Comparison of ENCODE assay signal across 24 cellular contexts in genomic region chr4:59655996-59656395, GRCh38.
DNase-seq lines count a peak whose midpoint lies in the region; ATAC-seq and TF ChIP-seq lines count a peak whose summit lies in the region.
"Had no signal": no experiment of that assay in that cellular context is flagged by ENCODE, and none has a peak within 500 bp of the region (broad histone marks: within the 10 kb centered on the region; RNA-seq: fewer than 3 reads in every experiment).

No MANE protein-coding gene starts in this region.

- BruUV-seq in PC-3 (replicated peaks; lab: Mats Ljungman, UMichigan): no TSS peak

- DNase-seq in HT1080 (ENCODE audit: low read depth) (peak; percentile 70), PC-3 (peak; percentile 64), foreskin melanocyte (peak; percentile 22), upper lobe of right lung (peak; percentile 23), vagina (ENCODE audit: extremely low spot score in 2 of 2) (no peak)
- DNase-seq in naive thymus-derived CD8-positive, alpha-beta T cell: no peak
- DNase-seq: activated CD4-positive, alpha-beta memory T cell treated with anti-CD3 and anti-CD28 coated beads, Interleukin-2, amount 10 ng/mL, durations not matched to agents 7 days and 5 days; activated naive CD4-positive, alpha-beta T cell treated with anti-CD3 and anti-CD28 coated beads, Interleukin-2, amount 10 ng/mL, durations not matched to agents 7 days and 5 days; activated T-cell treated with anti-CD3 and anti-CD28 coated beads, Interleukin-2, amount 50 U/mL, for 1 hour; CD4-positive, alpha-beta memory T cell; cerebellar nuclear complex; Kasumi-1; natural killer cell; NCI-H1105 treated with DMSO at 0.1 percent for 48 hours; NCI-H2107; NCI-H748 treated with DMSO at 0.1 percent for 48 hours; stimulated activated naive CD8-positive, alpha-beta T cell treated with anti-CD3 and anti-CD28 coated beads, Interleukin-15, Interleukin-2, amounts not matched to agents 100 U/mL and 50 U/mL, for 24 hours; T-helper 17 cell; thyroid gland had no signal

- H3K4me1 ChIP-seq in PC-3 (ENCODE audit: insufficient read depth, low read length): peaks cover 7% of the 10 kb centered on the region; the same call in 1 of the 2 replicates
- no peaks in the 10 kb centered on the region for H3K4me1 ChIP-seq in upper lobe of right lung
- no peaks in the 10 kb centered on the region for H3K4me1 ChIP-seq in vagina
- H3K4me1 ChIP-seq: pancreas, SJSA1, thyroid gland had no signal

- H3F3A ChIP-seq in PC-3 (ENCODE audit: low read length, unreplicated experiment): no peaks in the 10 kb centered on the region

- no peaks in the 10 kb centered on the region for H4K20me1 ChIP-seq in PC-3 (ENCODE audit: low read length)

- TF ChIP-seq POLR2A in vagina (IDR thresholded peaks at IDR 0.05): no peak

- H3K27me3 ChIP-seq in PC-3 (ENCODE audit: low read length) (no peaks in the 10 kb centered on the region), upper lobe of right lung (no peaks in the 10 kb centered on the region), vagina (no peaks in the 10 kb centered on the region)
- H3K27me3 ChIP-seq: pancreas, SJSA1, thyroid gland had no signal

- H3K9ac ChIP-seq in PC-3 (ENCODE audit: low read length): no peak overlapping the region

- no peak overlapping the region for H3K4me3 Mint-ChIP-seq in naive thymus-derived CD8-positive, alpha-beta T cell
- H3K4me3 Mint-ChIP-seq: activated CD4-positive, alpha-beta memory T cell treated with anti-CD3 and anti-CD28 coated beads, Interleukin-2, amount 10 ng/mL, durations not matched to agents 7 days and 5 days; activated naive CD4-positive, alpha-beta T cell treated with anti-CD3 and anti-CD28 coated beads, Interleukin-2, amount 10 ng/mL, durations not matched to agents 7 days and 5 days; CD4-positive, alpha-beta memory T cell; GM23338; natural killer cell; T-helper 17 cell had no signal

- H3K27ac ChIP-seq in PC-3 (ENCODE audit: low read length): no peak overlapping the region
- no peak overlapping the region for H3K27ac ChIP-seq in upper lobe of right lung
- no peak overlapping the region for H3K27ac ChIP-seq in vagina
- H3K27ac ChIP-seq: pancreas, PC-9, SJSA1, thyroid gland had no signal

- no peaks in the 10 kb centered on the region for H3K27me3 Mint-ChIP-seq in naive thymus-derived CD8-positive, alpha-beta T cell
- H3K27me3 Mint-ChIP-seq: activated CD4-positive, alpha-beta memory T cell treated with anti-CD3 and anti-CD28 coated beads, Interleukin-2, amount 10 ng/mL, durations not matched to agents 7 days and 5 days; activated naive CD4-positive, alpha-beta T cell treated with anti-CD3 and anti-CD28 coated beads, Interleukin-2, amount 10 ng/mL, durations not matched to agents 7 days and 5 days; CD4-positive, alpha-beta memory T cell; T-helper 17 cell had no signal

- no peaks in the 10 kb centered on the region for H3K9me3 ChIP-seq in PC-3 (ENCODE audit: low read length)
- no peaks in the 10 kb centered on the region for H3K9me3 ChIP-seq in upper lobe of right lung
- no peaks in the 10 kb centered on the region for H3K9me3 ChIP-seq in vagina
- H3K9me3 ChIP-seq: pancreas, SJSA1, thyroid gland had no signal

- no peak overlapping the region for H3K4me3 ChIP-seq in PC-3 (ENCODE audit: low read length)
- H3K4me3 ChIP-seq in upper lobe of right lung: no peak overlapping the region
- no peak overlapping the region for H3K4me3 ChIP-seq in vagina
- H3K4me3 ChIP-seq: GM23338, pancreas, PC-9, SJSA1, thyroid gland had no signal

- no peaks in the 10 kb centered on the region for H3K79me2 ChIP-seq in PC-3 (ENCODE audit: low read length)

- H3K36me3 Mint-ChIP-seq in naive thymus-derived CD8-positive, alpha-beta T cell: peaks cover 0 to 10% (median 0%) of the 10 kb centered on the region in 3 donors
- H3K36me3 Mint-ChIP-seq: activated naive CD4-positive, alpha-beta T cell treated with anti-CD3 and anti-CD28 coated beads, Interleukin-2, amount 10 ng/mL, durations not matched to agents 7 days and 5 days; CD4-positive, alpha-beta memory T cell had no signal

- no peaks in the 10 kb centered on the region for H3K4me1 Mint-ChIP-seq in naive thymus-derived CD8-positive, alpha-beta T cell
- H3K4me1 Mint-ChIP-seq: activated CD4-positive, alpha-beta memory T cell treated with anti-CD3 and anti-CD28 coated beads, Interleukin-2, amount 10 ng/mL, durations not matched to agents 7 days and 5 days; activated naive CD4-positive, alpha-beta T cell treated with anti-CD3 and anti-CD28 coated beads, Interleukin-2, amount 10 ng/mL, durations not matched to agents 7 days and 5 days; CD4-positive, alpha-beta memory T cell; GM23338; natural killer cell; T-helper 17 cell had no signal

- H3K36me3 ChIP-seq in PC-3 (ENCODE audit: low read depth, low read length) (no peaks in the 10 kb centered on the region), upper lobe of right lung (no peaks in the 10 kb centered on the region), vagina (no peaks in the 10 kb centered on the region)
- H3K36me3 ChIP-seq: pancreas, SJSA1, thyroid gland had no signal

- TF ChIP-seq CTCF in PC-3 (conservative IDR thresholded peaks at IDR 0.05; ENCODE audit: low read depth, low read length) (no peak), upper lobe of right lung (IDR thresholded peaks at IDR 0.05) (no peak), vagina (IDR thresholded peaks at IDR 0.05) (no peak)

- intact Hi-C loops in PC-3 (cut with micrococcal nuclease) (no loop called here), upper lobe of right lung (cut with DNase I) (no loop called here), vagina (cut with DNase I) (no loop called here)

- POLR2A ChIA-PET in PC-3 (lab: Charles Lee; ENCODE audit: unreplicated experiment): interaction anchor here (0.6 kb wide), 1 partner anchor 1102 kb away, joined by 4 read pairs; no protein-coding TSS in a partner anchor
- POLR2A ChIA-PET in naive thymus-derived CD8-positive, alpha-beta T cell (lab: Charles Lee): no interaction called here

- CTCF ChIA-PET in PC-3 (lab: Charles Lee): no interaction called here

- ATAC-seq in PC-3: peak; percentile 48
- no peak for ATAC-seq in upper lobe of right lung
- ATAC-seq in GM18858 (IDR thresholded peaks at IDR 0.05; ENCODE audit: unreplicated experiment): no peak
- ATAC-seq in naive thymus-derived CD8-positive, alpha-beta T cell: no peak
- ATAC-seq: GM23338; natural killer cell; pancreas; stimulated activated naive CD8-positive, alpha-beta T cell treated with anti-CD3 and anti-CD28 coated beads, Interleukin-15, Interleukin-2, amounts not matched to agents 100 U/mL and 50 U/mL, for 24 hours; T-helper 17 cell had no signal

- H3K9me2 ChIP-seq in PC-3 (replicated peaks; ENCODE audit: low read length): no peaks in the 10 kb centered on the region

- 0 out of 2 replicates have a peak overlapping the region, but pooled peaks have one; percentile 6 for H2AFZ ChIP-seq in PC-3 (ENCODE audit: low read length)
- H2AFZ ChIP-seq: GM23338, PC-9 had no signal

- H3K9me3 Mint-ChIP-seq in naive thymus-derived CD8-positive, alpha-beta T cell: peaks cover 7 to 56% (median 23%) of the 10 kb centered on the region in 9 donors

- H3K27ac Mint-ChIP-seq in naive thymus-derived CD8-positive, alpha-beta T cell: no peak overlapping the region
- H3K27ac Mint-ChIP-seq: activated CD4-positive, alpha-beta memory T cell treated with anti-CD3 and anti-CD28 coated beads, Interleukin-2, amount 10 ng/mL, durations not matched to agents 7 days and 5 days; activated naive CD4-positive, alpha-beta T cell treated with anti-CD3 and anti-CD28 coated beads, Interleukin-2, amount 10 ng/mL, durations not matched to agents 7 days and 5 days; CD4-positive, alpha-beta memory T cell; GM23338; natural killer cell; T-helper 17 cell had no signal

- H3K4me2 ChIP-seq in PC-3 (ENCODE audit: low read length): 0 out of 2 replicates have a peak overlapping the region, but pooled peaks have one; percentile 6
- H3K4me2 ChIP-seq: GM23338, PC-9 had no signal

Comparison
In these comparisons a context has a peak if more than half of its experiments do, and no peak if none do; other contexts are left out.
1. DNase-seq: peak in HT1080 (single experiment), PC-3 (single experiment), foreskin melanocyte (single experiment) and upper lobe of right lung (single experiment); none in naive thymus-derived CD8-positive, alpha-beta T cell (0 of 10) and vagina (0 of 2).